8 cellular contexts compared by ENCODE assay signal in genomic region chr2:68828887-68829708, GRCh38. TPM values are rescaled to one million over a fixed set of nuclear protein-coding genes. Genes with fewer than 3 reads are reported as not detected.
DNase-seq lines count a peak whose midpoint lies in the region; ATAC-seq and TF ChIP-seq lines count a peak whose summit lies in the region.

No MANE protein-coding gene starts in this region.

- H2AFZ ChIP-seq in GM23338 = no peak overlapping the region; the same call in 1 of the 2 replicates

- H3K27me3 Mint-ChIP-seq in GM23338 (ENCODE audit: insufficient read depth, low read depth, poor library complexity) = peaks cover 5% of the 10 kb centered on the region
- H3K27me3 Mint-ChIP-seq in endothelial cell (ENCODE audit: unreplicated experiment) = peaks cover 2% of the 10 kb centered on the region

- no peaks in the 10 kb centered on the region for H4K20me1 ChIP-seq in GM23338 (replicated peaks; ENCODE audit: insufficient read depth)

- H3K27ac ChIP-seq in GM23338 (ENCODE audit: low read depth) (no peak overlapping the region), mesodermal cell (ENCODE audit: low read depth, low read length, severe bottlenecking) (peak overlapping the region; percentile 71)

- no peaks in the 10 kb centered on the region for H3F3A ChIP-seq in GM23338 (replicated peaks; ENCODE audit: low read depth)

- 0 out of 2 replicates have a peak, but pooled peaks cover 8% of the 10 kb centered on the region for H3K4me1 ChIP-seq in GM23338 (ENCODE audit: insufficient read depth)
- H3K4me1 ChIP-seq in mesodermal cell (ENCODE audit: control insufficient read depth, insufficient read depth, low read length, poor library complexity, severe bottlenecking) = peaks cover 47% of the 10 kb centered on the region

- H3K9me2 ChIP-seq in GM23338 (ENCODE audit: insufficient read depth) = no peaks in the 10 kb centered on the region

- H3K36me3 ChIP-seq in GM23338 (ENCODE audit: insufficient read depth) (no peaks in the 10 kb centered on the region), mesodermal cell (ENCODE audit: control insufficient read depth, insufficient read depth, low read length) (no peaks in the 10 kb centered on the region)

- H3K4me3 Mint-ChIP-seq in GM23338 (no peak overlapping the region), endothelial cell (ENCODE audit: unreplicated experiment) (no peak overlapping the region)

- no peaks in the 10 kb centered on the region for H3K27me3 ChIP-seq in GM23338 (ENCODE audit: insufficient read depth)

- H3K9me3 ChIP-seq in mesodermal cell (ENCODE audit: control insufficient read depth, low read length) = no peaks in the 10 kb centered on the region

- ATAC-seq in GM23338 (peak; percentile 65), GM18502 (IDR thresholded peaks at IDR 0.05; ENCODE audit: poor library complexity, unreplicated experiment) (no peak), GM21619 (IDR thresholded peaks at IDR 0.05; ENCODE audit: unreplicated experiment) (no peak)

- H3K36me3 Mint-ChIP-seq in GM23338 (ENCODE audit: low read depth) (no peaks in the 10 kb centered on the region; the same call in 2 of the 3 replicates), endothelial cell (ENCODE audit: low read depth, unreplicated experiment) (no peaks in the 10 kb centered on the region)

- H3K9me3 Mint-ChIP-seq in GM23338 (no peaks in the 10 kb centered on the region), endothelial cell (ENCODE audit: unreplicated experiment) (no peaks in the 10 kb centered on the region)

- 64 to 75% methylated on average over 6 to 8 of the region's 10 CpGs for WGBS in mesodermal cell (ENCODE audit: insufficient coverage in 2 of 2), 2 experiments

- H3K4me2 ChIP-seq in GM23338 = no peak overlapping the region

- H3K79me2 ChIP-seq in GM23338 (replicated peaks; ENCODE audit: insufficient read depth) = no peaks in the 10 kb centered on the region

- H3K27ac Mint-ChIP-seq in GM23338 (no peak overlapping the region), endothelial cell (ENCODE audit: unreplicated experiment) (no peak overlapping the region)

- DNase-seq in GM23338 (ENCODE audit: low spot score) (peak; percentile 30), NOMO-1 (lab: John Stamatoyannopoulos, UW; ENCODE audit: unreplicated experiment in 2 of 2) (peak; percentile 88 to 97), endothelial cell (ENCODE audit: low spot score) (peak; percentile 12)
- peak; percentile 13 for DNase-seq in activated CD8-positive, alpha-beta memory T cell treated with anti-CD3 and anti-CD28 coated beads, Interleukin-2, amount 50 U/mL, for 24 hours (ENCODE audit: extremely low read depth)
- peak; percentile 16 to 17 for DNase-seq in stimulated activated CD8-positive, alpha-beta memory T cell treated with anti-CD3 and anti-CD28 coated beads, Interleukin-2, amount 100 ng/mL, for 48 hours (ENCODE audit: low read depth in 2 of 2)

- no peak overlapping the region for H3K4me3 ChIP-seq in GM23338
- no peak overlapping the region for H3K4me3 ChIP-seq in mesodermal cell (ENCODE audit: extremely low read depth, insufficient read depth, low read length, poor library complexity, severe bottlenecking)

- H3K4me1 Mint-ChIP-seq in GM23338 (peaks cover 8% of the 10 kb centered on the region), endothelial cell (ENCODE audit: unreplicated experiment) (peaks cover 12% of the 10 kb centered on the region)

- no peak for TF ChIP-seq CTCF in GM23338 (conservative IDR thresholded peaks at IDR 0.05; ENCODE audit: low read depth in 2 of 2)
- TF ChIP-seq CTCF in endothelial cell (IDR thresholded peaks at IDR 0.05; ENCODE audit: unreplicated experiment) = no peak

TF ChIP-seq in GM23338, 12 proteins besides CTCF, POLR2A, EP300 and RAD21:
- TF ChIP-seq STAT1 (IDR thresholded peaks at IDR 0.05; ENCODE audit: unreplicated experiment) (no peak), CREB1 (CRISPR knock-in tag; IDR thresholded peaks at IDR 0.05; ENCODE audit: low read depth) (no peak), EZH2phosphoT487 (IDR thresholded peaks at IDR 0.05; ENCODE audit: unreplicated experiment) (no peak), REST (IDR thresholded peaks at IDR 0.05; ENCODE audit: unreplicated experiment) (no peak), EZH2 (IDR thresholded peaks at IDR 0.05; ENCODE audit: low read depth, unreplicated experiment) (no peak), ZNF331 (CRISPR knock-in tag; IDR thresholded peaks at IDR 0.05; ENCODE audit: low read depth) (no peak), ETS1 (IDR thresholded peaks at IDR 0.05) (no peak)
TF ChIP-seq in GM23338: peak in this region for 0.

RNA-seq across cellular contexts. Expression of gene BMP10, which starts 42.1 kb away (rescaled TPM):
- total RNA-seq in GM23338 (2014; rRNA removed; shearing (Covaris generic)) = not detected in 2 replicates
- not detected in 2 replicates for polyA plus RNA-seq in GM23338 (2016; fragmentation: Nextera tagmentation; extraction: Ambion mirVana)
- total RNA-seq in endothelial cell (ENCODE audit: unreplicated experiment) = not detected
- 20.4 TPM for polyA plus RNA-seq in mesodermal cell (2013, experiment 1 of 2)
- polyA plus RNA-seq in mesodermal cell (2013, experiment 2 of 2) = 22.8 TPM

Comparison
In these comparisons a context has a peak if more than half of its experiments do, and no peak if none do; other contexts are left out.
1. DNase-seq: peak in every context shown above with its lines; median percentile 92 in NOMO-1; 30 in GM23338; 16 in stimulated activated CD8-positive, alpha-beta memory T cell treated with anti-CD3 and anti-CD28 coated beads, Interleukin-2, amount 100 ng/mL, for 48 hours; 13 in activated CD8-positive, alpha-beta memory T cell treated with anti-CD3 and anti-CD28 coated beads, Interleukin-2, amount 50 U/mL, for 24 hours; 12 in endothelial cell.